In the genomic region with DNA sequence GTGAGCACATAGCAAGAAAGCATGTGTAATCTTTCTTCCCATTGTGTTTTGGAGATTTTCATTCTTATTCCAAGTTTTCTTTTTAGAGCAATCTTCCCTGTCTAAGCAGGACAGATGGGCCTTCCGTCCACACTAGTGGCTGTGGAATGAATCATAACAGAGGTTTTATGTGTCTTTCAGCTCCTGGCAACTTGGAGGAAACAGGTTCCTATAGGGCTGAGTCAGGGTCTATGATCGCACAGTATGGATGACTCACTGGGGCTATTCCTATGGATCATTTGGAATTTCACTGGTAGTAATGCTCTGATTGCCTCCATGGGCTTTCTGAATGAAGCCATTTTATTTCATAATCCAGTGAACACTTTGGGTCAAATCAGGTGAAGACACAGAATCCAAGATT, we compare ENCODE assay signal across 19 cellular contexts. TPM values are rescaled to one million over a fixed set of nuclear protein-coding genes. Genes with fewer than 3 reads are reported as not detected.
DNase-seq lines count a peak whose midpoint lies in the region; ATAC-seq, FAIRE-seq and TF ChIP-seq lines count a peak whose summit lies in the region.
"Had no signal": no experiment of that assay in that cellular context is flagged by ENCODE, and none has a peak within 500 bp of the region (broad histone marks: within the 10 kb centered on the region; RNA-seq: fewer than 3 reads in every experiment).

No MANE protein-coding gene starts in this region.

- H3K36me3 Mint-ChIP-seq in astrocyte (ENCODE audit: low read depth, unreplicated experiment): no peaks in the 10 kb centered on the region
- no peaks in the 10 kb centered on the region for H3K36me3 Mint-ChIP-seq in natural killer cell
- H3K36me3 Mint-ChIP-seq: activated naive CD4-positive, alpha-beta T cell treated with anti-CD3 and anti-CD28 coated beads, Interleukin-2, amount 10 ng/mL, durations not matched to agents 7 days and 5 days had no signal

- no TSS peak for BruUV-seq in A673 (replicated peaks; lab: Mats Ljungman, UMichigan)

- H3K4me1 ChIP-seq in A673 (ENCODE audit: insufficient read depth, low read length, poor library complexity, severe bottlenecking): no peaks in the 10 kb centered on the region
- H3K4me1 ChIP-seq in astrocyte (ENCODE audit: insufficient read depth, low read length): peaks cover 12% of the 10 kb centered on the region
- H3K4me1 ChIP-seq in thyroid gland: no peaks in the 10 kb centered on the region
- H3K4me1 ChIP-seq: heart right ventricle, lower lobe of right lung, upper lobe of right lung had no signal

- no peaks in the 10 kb centered on the region for H3K79me2 ChIP-seq in astrocyte (ENCODE audit: insufficient read depth, low read length)

- peaks cover 2% of the 10 kb centered on the region for H3K9me3 Mint-ChIP-seq in astrocyte (ENCODE audit: unreplicated experiment)
- H3K9me3 Mint-ChIP-seq in natural killer cell: no peaks in the 10 kb centered on the region
- H3K9me3 Mint-ChIP-seq: activated naive CD4-positive, alpha-beta T cell treated with anti-CD3 and anti-CD28 coated beads, Interleukin-2, amount 10 ng/mL, durations not matched to agents 7 days and 5 days; dendritic cell treated with granulocyte-macrophage colony-stimulating factor and Interleukin-4, amounts not matched to agents 40 ng/mL and 50 ng/mL, for 4 days had no signal

- no peaks in the 10 kb centered on the region for H3K27me3 ChIP-seq in A673 (replicated peaks; ENCODE audit: insufficient read depth, low read depth, low read length, poor library complexity)
- no peaks in the 10 kb centered on the region for H3K27me3 ChIP-seq in astrocyte (ENCODE audit: insufficient read depth, low read length)
- no peaks in the 10 kb centered on the region for H3K27me3 ChIP-seq in thyroid gland
- H3K27me3 ChIP-seq: heart right ventricle, upper lobe of right lung had no signal

- CTCF ChIA-PET in A673 (lab: Charles Lee): no interaction called here

- POLR2A ChIA-PET in A673 (lab: Charles Lee; ENCODE audit: low non-redundant PET): no interaction called here

- H3K4me2 ChIP-seq in astrocyte (ENCODE audit: low read length): peak overlapping the region; percentile 37

- H2AFZ ChIP-seq in astrocyte (ENCODE audit: low read depth, low read length): no peak overlapping the region

- H3K4me1 Mint-ChIP-seq in astrocyte (ENCODE audit: low read depth, unreplicated experiment) (peaks cover 15% of the 10 kb centered on the region), natural killer cell (no peaks in the 10 kb centered on the region)
- H3K4me1 Mint-ChIP-seq: activated naive CD4-positive, alpha-beta T cell treated with anti-CD3 and anti-CD28 coated beads, Interleukin-2, amount 10 ng/mL, durations not matched to agents 7 days and 5 days had no signal

- H3K4me3 ChIP-seq in A673 (ENCODE audit: low read depth, low read length, poor library complexity, severe bottlenecking) (no peak overlapping the region), astrocyte (ENCODE audit: insufficient read depth, low read depth, low read length) (no peak overlapping the region), thyroid gland (replicated peaks in 1 of 3) (no peak overlapping the region)
- H3K4me3 ChIP-seq: heart right ventricle, lower lobe of right lung, upper lobe of right lung had no signal

- FAIRE-seq in astrocyte (lab: Jason Lieb, UNC): peak; percentile 99

- no peak for ATAC-seq in natural killer cell
- ATAC-seq: activated CD8-positive, alpha-beta T cell treated with anti-CD3 and anti-CD28 coated beads, Interleukin-2, amount 10 ng/mL, durations not matched to agents 7 days and 5 days; heart right ventricle; lower lobe of right lung; upper lobe of right lung had no signal

- no peak overlapping the region for H3K4me3 Mint-ChIP-seq in astrocyte (ENCODE audit: unreplicated experiment)
- no peak overlapping the region for H3K4me3 Mint-ChIP-seq in natural killer cell
- H3K4me3 Mint-ChIP-seq: activated CD8-positive, alpha-beta T cell treated with anti-CD3 and anti-CD28 coated beads, Interleukin-2, amount 10 ng/mL, durations not matched to agents 7 days and 5 days; activated naive CD4-positive, alpha-beta T cell treated with anti-CD3 and anti-CD28 coated beads, Interleukin-2, amount 10 ng/mL, durations not matched to agents 7 days and 5 days; dendritic cell treated with granulocyte-macrophage colony-stimulating factor and Interleukin-4, amounts not matched to agents 40 ng/mL and 50 ng/mL, for 4 days had no signal

- H3K27me3 Mint-ChIP-seq in astrocyte (ENCODE audit: low read depth, unreplicated experiment) (no peaks in the 10 kb centered on the region), natural killer cell (ENCODE audit: low read depth in 2 of 2) (no peaks in the 10 kb centered on the region)
- H3K27me3 Mint-ChIP-seq: activated naive CD4-positive, alpha-beta T cell treated with anti-CD3 and anti-CD28 coated beads, Interleukin-2, amount 10 ng/mL, durations not matched to agents 7 days and 5 days; dendritic cell treated with granulocyte-macrophage colony-stimulating factor and Interleukin-4, amounts not matched to agents 40 ng/mL and 50 ng/mL, for 4 days had no signal

- peak overlapping the region; percentile 47 for H3K9ac ChIP-seq in astrocyte (ENCODE audit: low read length)

- H3K27ac Mint-ChIP-seq in astrocyte (ENCODE audit: unreplicated experiment) (peak overlapping the region; percentile 98), natural killer cell (no peak overlapping the region)
- H3K27ac Mint-ChIP-seq: activated CD8-positive, alpha-beta T cell treated with anti-CD3 and anti-CD28 coated beads, Interleukin-2, amount 10 ng/mL, durations not matched to agents 7 days and 5 days; activated naive CD4-positive, alpha-beta T cell treated with anti-CD3 and anti-CD28 coated beads, Interleukin-2, amount 10 ng/mL, durations not matched to agents 7 days and 5 days; dendritic cell treated with granulocyte-macrophage colony-stimulating factor and Interleukin-4, amounts not matched to agents 40 ng/mL and 50 ng/mL, for 4 days had no signal

- TF ChIP-seq POLR2A in thyroid gland (IDR thresholded peaks at IDR 0.05): no peak

- no peaks in the 10 kb centered on the region for H4K20me1 ChIP-seq in astrocyte (ENCODE audit: insufficient read depth, low read length)

- WGBS in thyroid gland, 2 donors: 96 to 97% methylated on average over 2 of the region's 2 CpGs

- no peak overlapping the region for H3K27ac ChIP-seq in A673 (ENCODE audit: low read depth, low read length, poor library complexity, severe bottlenecking)
- H3K27ac ChIP-seq in astrocyte (ENCODE audit: low read depth, low read length): peak overlapping the region; percentile 72
- H3K27ac ChIP-seq in thyroid gland: no peak overlapping the region
- H3K27ac ChIP-seq: heart right ventricle, lower lobe of right lung, upper lobe of right lung had no signal

- intact Hi-C loops in A673 (cut with micrococcal nuclease; ENCODE audit: unreplicated experiment): no loop called here
- intact Hi-C loops in natural killer cell (cut with micrococcal nuclease): no loop called here
- intact Hi-C loops in thyroid gland (cut with DNase I): no loop called here

- no peaks in the 10 kb centered on the region for H3K9me3 ChIP-seq in A673 (ENCODE audit: low read depth, low read length, poor library complexity, severe bottlenecking)
- H3K9me3 ChIP-seq in astrocyte (ENCODE audit: insufficient read depth, low read depth, low read length): no peaks in the 10 kb centered on the region
- no peaks in the 10 kb centered on the region for H3K9me3 ChIP-seq in thyroid gland
- H3K9me3 ChIP-seq: lower lobe of right lung, upper lobe of right lung had no signal

- no peak for TF ChIP-seq CTCF in A673 (conservative IDR thresholded peaks at IDR 0.05; ENCODE audit: low read depth, low read length)
- no peak for TF ChIP-seq CTCF in astrocyte (IDR thresholded peaks at IDR 0.05; ENCODE audit: insufficient read depth, low read depth, low read length)
- no peak for TF ChIP-seq CTCF in natural killer cell (IDR thresholded peaks at IDR 0.05)
- TF ChIP-seq CTCF in thyroid gland (IDR thresholded peaks at IDR 0.05): no peak

- DNase-seq in A673 (ENCODE audit: low spot score) (peak; percentile 5), HS-5 (ENCODE audit: low read depth) (peak; percentile 84), astrocyte (ENCODE audit: low read depth) (peak; percentile 72), hepatic stellate cell (ENCODE audit: low spot score) (peak; percentile 21), cerebellar nuclear complex (lab: John Stamatoyannopoulos, UW) (no peak), natural killer cell (no peak), thyroid gland (no peak), NCI-H2029 (lab: John Stamatoyannopoulos, UW) (no peak)
- DNase-seq: activated CD8-positive, alpha-beta T cell treated with anti-CD3 and anti-CD28 coated beads, Interleukin-2, amount 10 ng/mL, durations not matched to agents 7 days and 5 days; activated naive CD4-positive, alpha-beta T cell treated with anti-CD3 and anti-CD28 coated beads, Interleukin-2, amount 10 ng/mL, durations not matched to agents 7 days and 5 days; heart right ventricle; Karpas-422; lower lobe of right lung; stimulated activated CD8-positive, alpha-beta memory T cell treated with anti-CD3 and anti-CD28 coated beads, Interleukin-4, amount 100 ng/mL, for 48 hours; T1000; upper lobe of right lung had no signal

- H3K36me3 ChIP-seq in A673 (ENCODE audit: insufficient read depth, low read length, poor library complexity, severe bottlenecking) (no peaks in the 10 kb centered on the region), astrocyte (ENCODE audit: insufficient read depth, low read length) (no peaks in the 10 kb centered on the region), thyroid gland (no peaks in the 10 kb centered on the region)
- H3K36me3 ChIP-seq: heart right ventricle, lower lobe of right lung, upper lobe of right lung had no signal

RNA-seq across cellular contexts. Expression of gene CBLL2, which starts 51.8 kb away (rescaled TPM):
- total RNA-seq in A673 (2021) (not detected in 2 replicates), astrocyte (not detected in 2 replicates), natural killer cell (not detected), thyroid gland (1 to 10 TPM in 1 of 4 donors, under 1 TPM in 1, not detected in 2; 0.34 to 1.8 TPM)
- total RNA-seq: activated CD8-positive, alpha-beta T cell treated with anti-CD3 and anti-CD28 coated beads, Interleukin-2, amount 10 ng/mL, durations not matched to agents 7 days and 5 days; heart right ventricle; lower lobe of right lung; OCI-LY7; omental fat pad; upper lobe of right lung had no signal

Comparison
In these comparisons a context has a peak if more than half of its experiments do, and no peak if none do; other contexts are left out.
1. DNase-seq: peak in A673 (single experiment), HS-5 (single experiment), astrocyte (single experiment) and hepatic stellate cell (single experiment); none in cerebellar nuclear complex (0 of 2), natural killer cell (single experiment), thyroid gland (0 of 2) and NCI-H2029 (single experiment).